Comparison of ENCODE assay signal across 16 cellular contexts in the genomic region with DNA sequence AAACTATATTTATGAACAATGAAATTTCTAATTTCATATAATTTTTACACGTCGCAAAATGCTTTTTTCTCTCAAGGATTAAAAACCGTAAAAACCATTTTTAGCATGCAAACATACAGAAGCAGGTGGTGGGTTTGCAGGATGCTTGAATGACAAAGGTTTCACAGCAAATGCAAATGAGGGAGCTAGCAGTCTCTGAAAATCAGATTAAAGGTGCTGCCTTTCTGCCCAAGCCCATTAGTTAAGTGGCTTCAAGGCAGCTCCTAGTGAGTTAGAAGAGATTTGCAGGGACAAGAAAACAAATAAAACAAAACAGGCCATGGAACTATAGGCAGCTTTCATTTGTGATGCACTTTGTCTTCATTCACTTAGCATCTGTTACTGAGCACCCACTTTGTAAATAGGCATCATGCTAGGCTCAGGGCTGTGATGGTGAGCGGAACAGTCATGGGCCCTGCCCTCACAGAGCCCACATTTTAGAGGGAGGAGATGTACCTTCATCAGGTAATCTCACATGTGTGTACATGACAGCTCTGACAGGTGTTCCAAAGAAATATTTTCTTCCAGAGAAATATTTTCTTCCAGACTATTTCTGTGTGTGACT. TPM values are rescaled to one million over a fixed set of nuclear protein-coding genes. Genes with fewer than 3 reads are reported as not detected.
"Had no signal": no experiment of that assay in that cellular context is flagged by ENCODE, and none has a peak within 500 bp of the region (broad histone marks: within the 10 kb centered on the region; RNA-seq: fewer than 3 reads in every experiment).

No MANE protein-coding gene starts in this region.

- H3K27me3 Mint-ChIP-seq: activated naive CD4-positive, alpha-beta T cell treated with anti-CD3 and anti-CD28 coated beads, Interleukin-2, amount 10 ng/mL, durations not matched to agents 7 days and 5 days; naive thymus-derived CD4-positive, alpha-beta T cell had no signal

- H3K27ac ChIP-seq: coronary artery, lower lobe of right lung, right atrium auricular region, skin epidermis had no signal

- H3K4me3 Mint-ChIP-seq: activated naive CD4-positive, alpha-beta T cell treated with anti-CD3 and anti-CD28 coated beads, Interleukin-2, amount 10 ng/mL, durations not matched to agents 7 days and 5 days; naive thymus-derived CD4-positive, alpha-beta T cell had no signal

- H3K27me3 ChIP-seq: right atrium auricular region had no signal

- H3K9me3 ChIP-seq: lower lobe of right lung, right atrium auricular region had no signal

- H3K4me1 ChIP-seq: lower lobe of right lung had no signal

- H3K4me3 ChIP-seq: coronary artery, lower lobe of right lung, right atrium auricular region, skin epidermis had no signal

- H3K27ac Mint-ChIP-seq: activated naive CD4-positive, alpha-beta T cell treated with anti-CD3 and anti-CD28 coated beads, Interleukin-2, amount 10 ng/mL, durations not matched to agents 7 days and 5 days; activated T-helper 2 cell treated with anti-CD3 and anti-CD28 coated beads, Interferon-gamma antibody, Interleukin-2, Interleukin-4, amounts not matched to agents 10 μg/mL and 5 μg/mL and 100 μg/mL, durations not matched to agents 14 hours and 24 hours and 36 hours had no signal

- H3K9me3 Mint-ChIP-seq: activated naive CD4-positive, alpha-beta T cell treated with anti-CD3 and anti-CD28 coated beads, Interleukin-2, amount 10 ng/mL, durations not matched to agents 7 days and 5 days; activated T-helper 2 cell treated with anti-CD3 and anti-CD28 coated beads, Interferon-gamma antibody, Interleukin-2, Interleukin-4, amounts not matched to agents 10 μg/mL and 5 μg/mL and 100 μg/mL, durations not matched to agents 14 hours and 24 hours and 36 hours; naive thymus-derived CD4-positive, alpha-beta T cell had no signal

- ATAC-seq: lower lobe of right lung; naive thymus-derived CD4-positive, alpha-beta T cell had no signal

- DNase-seq: activated CD4-positive, alpha-beta T cell treated with anti-CD3 and anti-CD28 coated beads for 48 hours; activated naive CD4-positive, alpha-beta T cell treated with anti-CD3 and anti-CD28 coated beads, Interleukin-2, amount 10 ng/mL, durations not matched to agents 7 days and 5 days; effector CD4-positive, alpha-beta T cell; lower lobe of right lung; naive thymus-derived CD4-positive, alpha-beta T cell; posterior cingulate gyrus; T1000 had no signal

RNA-seq across cellular contexts. Expression of a gene that starts 47.7 kb away (rescaled TPM):
- total RNA-seq: activated CD8-positive, alpha-beta memory T cell treated with anti-CD3 and anti-CD28 coated beads for 36 hours; activated T-helper 2 cell treated with anti-CD3 and anti-CD28 coated beads, Interferon-gamma antibody, Interleukin-2, Interleukin-4, amounts not matched to agents 10 μg/mL and 5 μg/mL and 100 μg/mL, durations not matched to agents 14 hours and 24 hours and 36 hours; cardiac septum; frontal cortex; lower lobe of right lung; mononuclear cell; naive thymus-derived CD4-positive, alpha-beta T cell; right atrium auricular region had no signal
- polyA plus RNA-seq: adipose tissue; naive thymus-derived CD4-positive, alpha-beta T cell had no signal
